Comparison of ENCODE assay signal across 20 cellular contexts in the genomic region with DNA sequence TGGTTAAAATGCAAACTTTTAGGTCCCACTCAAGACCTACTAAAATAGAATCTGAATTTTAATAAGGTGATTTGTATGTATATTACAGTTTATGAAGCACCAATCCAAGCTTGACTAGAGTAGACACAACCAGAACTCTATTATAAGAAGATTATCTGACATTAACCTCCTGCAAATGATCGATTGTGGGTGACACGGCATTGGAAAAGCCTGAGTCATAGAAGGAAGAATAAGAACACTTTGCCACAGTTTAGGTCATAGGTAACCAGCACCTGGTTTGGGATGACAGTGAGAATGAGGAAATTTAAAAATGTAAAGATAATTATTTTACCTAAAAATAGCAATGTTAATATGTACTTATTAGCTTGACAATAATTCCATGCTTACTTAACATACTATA. TPM values are rescaled to one million over a fixed set of nuclear protein-coding genes. Genes with fewer than 3 reads are reported as not detected.
"Had no signal": no experiment of that assay in that cellular context is flagged by ENCODE, and none has a peak within 500 bp of the region (broad histone marks: within the 10 kb centered on the region; RNA-seq: fewer than 3 reads in every experiment).

No MANE protein-coding gene starts in this region.

- H3K9me3 ChIP-seq: esophagus squamous epithelium, mucosa of descending colon, ovary, right atrium auricular region, sigmoid colon, testis, tibial nerve had no signal

- ATAC-seq: mucosa of descending colon; natural killer cell treated with Interleukin-12 subunit alpha and Interleukin-12 subunit beta and Interleukin-15 and Interleukin-18, amount 100 ng/mL, for 72 hours; stimulated activated naive B cell treated with anti-CD40 and anti-IgM and Interleukin-4, amounts not matched to agents 10 μg/mL and 1 μg/mL and 100 μg/mL, for 72 hours; stimulated activated naive CD8-positive, alpha-beta T cell treated with anti-CD3 and anti-CD28 coated beads, Interleukin-15, amount 100 ng/mL, for 72 hours had no signal

- H3K36me3 Mint-ChIP-seq: natural killer cell treated with Interleukin-12 subunit alpha and Interleukin-12 subunit beta and Interleukin-15 and Interleukin-18, amount 100 ng/mL, for 72 hours; stimulated activated naive B cell treated with anti-CD40 and anti-IgM and Interleukin-4, amounts not matched to agents 10 μg/mL and 1 μg/mL and 100 μg/mL, for 72 hours had no signal

- DNase-seq: effector memory CD4-positive, alpha-beta T cell; esophagus squamous epithelium; foreskin fibroblast; mammary epithelial cell; mucosa of descending colon; nucleus accumbens; ovary; sigmoid colon; stimulated activated CD4-positive, alpha-beta T cell treated with anti-CD3 and anti-CD28 coated beads, Interleukin-2, amount 100 ng/mL, for 24 hours; stimulated activated CD4-positive, alpha-beta T cell treated with anti-CD3 and anti-CD28 coated beads, Interleukin-4, amount 100 ng/mL, for 4 hours; stimulated activated naive B cell treated with anti-CD40 and anti-IgM and Interleukin-4, amounts not matched to agents 10 μg/mL and 1 μg/mL and 100 μg/mL, for 72 hours; stimulated activated naive CD8-positive, alpha-beta T cell treated with anti-CD3 and anti-CD28 coated beads, Interleukin-15, amount 100 ng/mL, for 72 hours; testis had no signal

- H3K4me1 ChIP-seq: testis had no signal

- H3K27ac Mint-ChIP-seq: natural killer cell treated with Interleukin-12 subunit alpha and Interleukin-12 subunit beta and Interleukin-15 and Interleukin-18, amount 100 ng/mL, for 72 hours; neural progenitor cell; stimulated activated naive B cell treated with anti-CD40 and anti-IgM and Interleukin-4, amounts not matched to agents 10 μg/mL and 1 μg/mL and 100 μg/mL, for 72 hours; stimulated activated naive CD8-positive, alpha-beta T cell treated with anti-CD3 and anti-CD28 coated beads, Interleukin-15, amount 100 ng/mL, for 72 hours had no signal

- H3K27me3 ChIP-seq: esophagus squamous epithelium, hepatocyte, neural progenitor cell, ovary, right atrium auricular region, sigmoid colon, testis, tibial nerve had no signal

- H3K27ac ChIP-seq: hepatocyte, neural progenitor cell, ovary, right atrium auricular region, skin epidermis, testis, tibial nerve had no signal

- H3K27me3 Mint-ChIP-seq: natural killer cell treated with Interleukin-12 subunit alpha and Interleukin-12 subunit beta and Interleukin-15 and Interleukin-18, amount 100 ng/mL, for 72 hours; stimulated activated naive B cell treated with anti-CD40 and anti-IgM and Interleukin-4, amounts not matched to agents 10 μg/mL and 1 μg/mL and 100 μg/mL, for 72 hours; stimulated activated naive CD8-positive, alpha-beta T cell treated with anti-CD3 and anti-CD28 coated beads, Interleukin-15, amount 100 ng/mL, for 72 hours had no signal

- H3K4me3 Mint-ChIP-seq: natural killer cell treated with Interleukin-12 subunit alpha and Interleukin-12 subunit beta and Interleukin-15 and Interleukin-18, amount 100 ng/mL, for 72 hours; neural progenitor cell; stimulated activated naive B cell treated with anti-CD40 and anti-IgM and Interleukin-4, amounts not matched to agents 10 μg/mL and 1 μg/mL and 100 μg/mL, for 72 hours; stimulated activated naive CD8-positive, alpha-beta T cell treated with anti-CD3 and anti-CD28 coated beads, Interleukin-15, amount 100 ng/mL, for 72 hours had no signal

- H3K9ac ChIP-seq: neural progenitor cell had no signal

- H2AFZ ChIP-seq: hepatocyte, neural progenitor cell had no signal

- H3K4me2 ChIP-seq: hepatocyte, neural progenitor cell had no signal

- H3K4me1 Mint-ChIP-seq: stimulated activated naive B cell treated with anti-CD40 and anti-IgM and Interleukin-4, amounts not matched to agents 10 μg/mL and 1 μg/mL and 100 μg/mL, for 72 hours; stimulated activated naive CD8-positive, alpha-beta T cell treated with anti-CD3 and anti-CD28 coated beads, Interleukin-15, amount 100 ng/mL, for 72 hours had no signal

- H3K4me3 ChIP-seq: coronary artery, esophagus squamous epithelium, hepatocyte, mucosa of descending colon, neural progenitor cell, ovary, right atrium auricular region, sigmoid colon, skin epidermis, testis, tibial nerve had no signal

- H3K36me3 ChIP-seq: esophagus squamous epithelium, neural progenitor cell, ovary, right atrium auricular region, sigmoid colon, tibial nerve had no signal

RNA-seq across cellular contexts. Expression of a gene that starts 15.2 kb away (rescaled TPM):
- total RNA-seq: natural killer cell treated with Interleukin-12 subunit alpha and Interleukin-12 subunit beta and Interleukin-15 and Interleukin-18, amount 100 ng/mL, for 72 hours had no signal
